Comparison of ENCODE assay signal across 1 cellular context in the genomic region with DNA sequence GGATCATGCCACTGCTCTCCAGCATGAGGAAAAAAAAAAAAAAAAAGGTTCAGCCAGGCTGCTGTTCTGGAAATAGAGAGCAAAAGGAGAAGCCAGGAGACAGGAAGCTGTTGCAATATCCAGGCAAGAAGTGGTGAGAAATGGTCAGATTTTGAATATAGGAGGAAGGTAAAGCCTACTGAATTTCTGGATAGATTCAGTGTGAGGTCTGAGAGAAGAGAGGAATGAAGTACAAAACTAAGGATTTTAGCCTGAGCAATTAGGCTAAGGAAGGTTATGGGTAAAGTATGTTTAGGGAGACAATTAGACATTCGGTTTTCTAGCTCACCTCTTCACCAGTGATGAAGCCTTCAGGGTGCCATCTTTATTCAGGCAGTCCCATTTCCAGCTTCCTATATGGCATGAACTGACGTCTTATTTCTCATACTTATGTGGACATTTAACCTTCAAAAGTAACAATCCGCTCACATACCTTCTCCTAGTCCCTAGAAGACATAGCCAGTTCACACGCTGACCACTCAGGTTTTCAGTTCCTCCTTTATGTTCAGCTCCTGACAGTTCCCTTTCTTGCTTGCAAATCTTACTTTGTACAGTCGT.
TF ChIP-seq lines count a peak whose summit lies in the region.

No MANE protein-coding gene starts in this region.

TF ChIP-seq in SK-N-SH treated with all-trans-retinoic acid at 6 μM for 48 hours, 23 proteins besides CTCF, POLR2A, EP300 and RAD21 (continued from another document):
- no peak for TF ChIP-seq TCF4 (CRISPR knock-in tag; IDR thresholded peaks at IDR 0.05; ENCODE audit: borderline replicate concordance)
- TF ChIP-seq OSR1 (CRISPR knock-in tag; IDR thresholded peaks at IDR 0.05): no peak
- TF ChIP-seq SNAI2 (CRISPR knock-in tag; IDR thresholded peaks at IDR 0.05): no peak
- TF ChIP-seq CSDC2 (CRISPR knock-in tag; IDR thresholded peaks at IDR 0.05): no peak
- no peak for TF ChIP-seq ZFP30 (CRISPR knock-in tag; IDR thresholded peaks at IDR 0.05)
- TF ChIP-seq, protein P1, sequence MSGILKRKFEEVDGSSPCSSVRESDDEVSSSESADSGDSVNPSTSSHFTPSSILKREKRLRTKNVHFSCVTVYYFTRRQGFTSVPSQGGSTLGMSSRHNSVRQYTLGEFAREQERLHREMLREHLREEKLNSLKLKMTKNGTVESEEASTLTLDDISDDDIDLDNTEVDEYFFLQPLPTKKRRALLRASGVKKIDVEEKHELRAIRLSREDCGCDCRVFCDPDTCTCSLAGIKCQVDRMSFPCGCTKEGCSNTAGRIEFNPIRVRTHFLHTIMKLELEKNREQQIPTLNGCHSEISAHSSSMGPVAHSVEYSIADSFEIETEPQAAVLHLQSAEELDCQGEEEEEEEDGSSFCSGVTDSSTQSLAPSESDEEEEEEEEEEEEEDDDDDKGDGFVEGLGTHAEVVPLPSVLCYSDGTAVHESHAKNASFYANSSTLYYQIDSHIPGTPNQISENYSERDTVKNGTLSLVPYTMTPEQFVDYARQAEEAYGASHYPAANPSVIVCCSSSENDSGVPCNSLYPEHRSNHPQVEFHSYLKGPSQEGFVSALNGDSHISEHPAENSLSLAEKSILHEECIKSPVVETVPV (CRISPR knock-in tag; IDR thresholded peaks at IDR 0.05): no peak
- TF ChIP-seq, protein P2, sequence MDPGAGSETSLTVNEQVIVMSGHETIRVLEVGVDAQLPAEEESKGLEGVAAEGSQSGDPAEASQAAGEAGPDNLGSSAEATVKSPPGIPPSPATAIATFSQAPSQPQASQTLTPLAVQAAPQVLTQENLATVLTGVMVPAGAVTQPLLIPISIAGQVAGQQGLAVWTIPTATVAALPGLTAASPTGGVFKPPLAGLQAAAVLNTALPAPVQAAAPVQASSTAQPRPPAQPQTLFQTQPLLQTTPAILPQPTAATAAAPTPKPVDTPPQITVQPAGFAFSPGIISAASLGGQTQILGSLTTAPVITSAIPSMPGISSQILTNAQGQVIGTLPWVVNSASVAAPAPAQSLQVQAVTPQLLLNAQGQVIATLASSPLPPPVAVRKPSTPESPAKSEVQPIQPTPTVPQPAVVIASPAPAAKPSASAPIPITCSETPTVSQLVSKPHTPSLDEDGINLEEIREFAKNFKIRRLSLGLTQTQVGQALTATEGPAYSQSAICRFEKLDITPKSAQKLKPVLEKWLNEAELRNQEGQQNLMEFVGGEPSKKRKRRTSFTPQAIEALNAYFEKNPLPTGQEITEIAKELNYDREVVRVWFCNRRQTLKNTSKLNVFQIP (CRISPR knock-in tag; IDR thresholded peaks at IDR 0.05; ENCODE audit: borderline replicate concordance, low read depth): no peak
- TF ChIP-seq ESRRG (CRISPR knock-in tag; IDR thresholded peaks at IDR 0.05): no peak
- no peak for TF ChIP-seq ZC3H10 (CRISPR knock-in tag; IDR thresholded peaks at IDR 0.05)
- TF ChIP-seq BACH2 (CRISPR knock-in tag; IDR thresholded peaks at IDR 0.05; ENCODE audit: borderline replicate concordance): no peak
